In genomic region chr4:138996090-138996489, GRCh38 we compare ENCODE assay signal across 27 cellular contexts.
"Had no signal": no experiment of that assay in that cellular context is flagged by ENCODE, and none has a peak within 500 bp of the region (broad histone marks: within the 10 kb centered on the region; RNA-seq: fewer than 3 reads in every experiment).

No MANE protein-coding gene starts in this region.

- H3K4me1 Mint-ChIP-seq: activated CD4-positive, alpha-beta memory T cell treated with anti-CD3 and anti-CD28 coated beads, Interleukin-2, amount 10 ng/mL, durations not matched to agents 7 days and 5 days; activated CD4-positive, alpha-beta T cell treated with anti-CD3 and anti-CD28 coated beads for 36 hours; activated naive CD4-positive, alpha-beta T cell treated with anti-CD3 and anti-CD28 coated beads, Interleukin-2, amount 10 ng/mL, durations not matched to agents 7 days and 5 days; activated naive CD8-positive, alpha-beta T cell treated with anti-CD3 and anti-CD28 coated beads for 36 hours; T-cell had no signal

- H3K27ac ChIP-seq: SK-N-MC, VCaP had no signal

- H3K27ac Mint-ChIP-seq: activated CD4-positive, alpha-beta memory T cell treated with anti-CD3 and anti-CD28 coated beads, Interleukin-2, amount 10 ng/mL, durations not matched to agents 7 days and 5 days; activated CD4-positive, alpha-beta T cell treated with anti-CD3 and anti-CD28 coated beads for 36 hours; activated naive CD4-positive, alpha-beta T cell treated with anti-CD3 and anti-CD28 coated beads, Interleukin-2, amount 10 ng/mL, durations not matched to agents 7 days and 5 days; activated naive CD8-positive, alpha-beta T cell treated with anti-CD3 and anti-CD28 coated beads for 36 hours; activated T-cell treated with anti-CD3 and anti-CD28 coated beads, Interleukin-2, amount 50 U/mL, for 72 hours; activated T-helper 2 cell treated with anti-CD3 and anti-CD28 coated beads, Interferon-gamma antibody, Interleukin-2, Interleukin-4, amounts not matched to agents 10 μg/mL and 5 μg/mL and 100 μg/mL, durations not matched to agents 14 hours and 24 hours and 36 hours; T-cell had no signal

- H3K27me3 Mint-ChIP-seq: activated CD4-positive, alpha-beta T cell treated with anti-CD3 and anti-CD28 coated beads for 36 hours; activated naive CD8-positive, alpha-beta T cell treated with anti-CD3 and anti-CD28 coated beads for 36 hours; T-cell had no signal

- H3K4me3 Mint-ChIP-seq: activated CD4-positive, alpha-beta memory T cell treated with anti-CD3 and anti-CD28 coated beads, Interleukin-2, amount 10 ng/mL, durations not matched to agents 7 days and 5 days; activated CD4-positive, alpha-beta T cell treated with anti-CD3 and anti-CD28 coated beads for 36 hours; activated naive CD4-positive, alpha-beta T cell treated with anti-CD3 and anti-CD28 coated beads, Interleukin-2, amount 10 ng/mL, durations not matched to agents 7 days and 5 days; activated naive CD8-positive, alpha-beta T cell treated with anti-CD3 and anti-CD28 coated beads for 36 hours; activated T-cell treated with anti-CD3 and anti-CD28 coated beads, Interleukin-2, amount 50 U/mL, for 72 hours; T-cell had no signal

- H3K4me3 ChIP-seq: SK-N-MC had no signal

- H3K9me3 Mint-ChIP-seq: activated CD4-positive, alpha-beta memory T cell treated with anti-CD3 and anti-CD28 coated beads, Interleukin-2, amount 10 ng/mL, durations not matched to agents 7 days and 5 days; activated naive CD4-positive, alpha-beta T cell treated with anti-CD3 and anti-CD28 coated beads, Interleukin-2, amount 10 ng/mL, durations not matched to agents 7 days and 5 days; activated naive CD8-positive, alpha-beta T cell treated with anti-CD3 and anti-CD28 coated beads for 36 hours; activated T-cell treated with anti-CD3 and anti-CD28 coated beads, Interleukin-2, amount 50 U/mL, for 72 hours; activated T-helper 2 cell treated with anti-CD3 and anti-CD28 coated beads, Interferon-gamma antibody, Interleukin-2, Interleukin-4, amounts not matched to agents 10 μg/mL and 5 μg/mL and 100 μg/mL, durations not matched to agents 14 hours and 24 hours and 36 hours; T-cell had no signal

- ATAC-seq: activated CD4-positive, alpha-beta T cell treated with anti-CD3 and anti-CD28 coated beads for 36 hours; activated T-cell treated with anti-CD3 and anti-CD28 coated beads, Interleukin-2, amount 50 U/mL, for 72 hours; Panc1; Right ventricle myocardium inferior; T-cell had no signal

- DNase-seq: activated CD4-positive, alpha-beta memory T cell treated with anti-CD3 and anti-CD28 coated beads, Interleukin-2, amount 10 ng/mL, durations not matched to agents 7 days and 5 days; activated CD4-positive, alpha-beta T cell treated with anti-CD3 and anti-CD28 coated beads for 36 hours; activated CD4-positive, alpha-beta T cell treated with anti-CD3 and anti-CD28 coated beads, Interleukin-2, amount 50 U/mL, for 1 hour; activated gamma-delta T cell treated with Interleukin-2 at 50 U/mL for 16 hours; activated naive CD4-positive, alpha-beta T cell treated with anti-CD3 and anti-CD28 coated beads, Interleukin-2, amount 10 ng/mL, durations not matched to agents 7 days and 5 days; activated naive CD8-positive, alpha-beta T cell treated with anti-CD3 and anti-CD28 coated beads for 36 hours; activated T-cell treated with anti-CD3 and anti-CD28 coated beads, Interleukin-2, amount 50 U/mL, for 72 hours; KG1; NCI-H1048; NCI-H1694; NCI-H2029; NCI-H2107; NCI-H2171 treated with DMSO at 0.1 percent for 48 hours; NCI-H226; NCI-H526; NCI-H82; NK-92 treated with Interleukin-12 subunit alpha and Interleukin-12 subunit beta, amount 100 ng/mL, for 24 hours; OCI-M1; RPMI8226; T-cell; T-helper 2 cell; T1000 had no signal

- H3K36me3 Mint-ChIP-seq: activated naive CD4-positive, alpha-beta T cell treated with anti-CD3 and anti-CD28 coated beads, Interleukin-2, amount 10 ng/mL, durations not matched to agents 7 days and 5 days; activated naive CD8-positive, alpha-beta T cell treated with anti-CD3 and anti-CD28 coated beads for 36 hours; T-cell had no signal
